Comparison of ENCODE assay signal across 8 cellular contexts in the genomic region with DNA sequence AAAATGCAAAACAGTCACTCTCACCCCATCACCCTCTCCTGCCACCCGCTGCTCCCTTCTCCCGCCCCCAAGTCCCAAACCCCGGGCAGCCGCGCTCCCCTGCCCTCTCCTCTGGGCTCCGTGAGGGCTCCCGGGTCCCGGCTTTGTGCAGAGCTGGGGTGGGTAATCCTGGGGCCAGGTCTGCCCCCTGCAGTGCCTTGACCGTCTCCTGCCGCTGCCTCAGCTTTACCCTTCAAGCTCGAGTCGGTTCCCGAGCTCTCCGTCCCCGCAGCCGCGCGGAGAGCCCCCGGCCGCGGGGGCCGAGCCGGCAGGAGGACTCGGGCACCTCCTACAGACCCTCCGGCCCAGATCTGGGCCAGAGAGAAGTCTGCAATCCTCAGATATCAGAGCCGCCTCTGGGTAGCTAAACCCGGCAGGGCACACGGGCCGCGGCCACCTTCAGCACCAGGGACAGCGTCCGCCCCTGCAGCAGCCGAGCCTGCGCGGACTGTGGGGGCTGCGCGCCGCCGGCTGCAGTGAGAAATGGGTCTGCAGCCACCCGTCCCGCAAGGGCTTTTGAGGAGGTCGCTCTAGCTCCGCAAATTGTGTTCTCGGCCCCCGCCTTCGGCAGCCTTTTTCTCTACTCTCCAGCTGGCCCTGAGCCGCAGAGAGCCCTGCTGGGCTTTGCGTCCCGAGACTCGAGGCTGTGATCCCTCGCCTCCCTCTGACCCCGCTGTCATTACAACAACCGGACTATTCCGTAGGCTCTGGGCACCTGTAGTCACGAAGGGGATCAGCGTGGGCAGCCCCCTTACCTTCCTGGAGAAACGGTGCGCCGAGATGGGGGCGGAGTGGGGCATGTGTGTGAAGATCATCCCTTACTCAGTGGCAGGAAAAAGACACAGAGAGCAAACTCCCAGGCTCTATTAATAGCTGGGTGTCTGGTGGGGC. TPM values are rescaled to one million over a fixed set of nuclear protein-coding genes. Genes with fewer than 3 reads are reported as not detected.
DNase-seq lines count a peak whose midpoint lies in the region; ATAC-seq, FAIRE-seq and TF ChIP-seq lines count a peak whose summit lies in the region.

No MANE protein-coding gene starts in this region.

- no peaks in the 10 kb centered on the region for H3K79me2 ChIP-seq in astrocyte (ENCODE audit: insufficient read depth, low read length)

- no peak overlapping the region for H3K27ac Mint-ChIP-seq in astrocyte (ENCODE audit: unreplicated experiment)

- no peak overlapping the region for H2AFZ ChIP-seq in astrocyte (ENCODE audit: low read depth, low read length)

- no peaks in the 10 kb centered on the region for H3K4me1 ChIP-seq in astrocyte (ENCODE audit: insufficient read depth, low read length)
- H3K4me1 ChIP-seq in iPS-18a (ENCODE audit: control insufficient read depth, low read depth, low read length), result peaks cover 26% of the 10 kb centered on the region
- peaks cover 3% of the 10 kb centered on the region for H3K4me1 ChIP-seq in skeletal muscle satellite cell (ENCODE audit: control insufficient read depth, insufficient read depth, low read length)
- peaks cover 0 to 29% (median 16%) of the 10 kb centered on the region in 6 donors for H3K4me1 ChIP-seq in spleen

- H3K36me3 ChIP-seq in astrocyte (ENCODE audit: insufficient read depth, low read length), result no peaks in the 10 kb centered on the region
- H3K36me3 ChIP-seq in iPS-18a (ENCODE audit: control insufficient read depth, low read depth, low read length), result no peaks in the 10 kb centered on the region
- H3K36me3 ChIP-seq in skeletal muscle satellite cell (ENCODE audit: insufficient read depth, low read length), result no peaks in the 10 kb centered on the region
- H3K36me3 ChIP-seq in spleen, result no peaks in the 10 kb centered on the region

- DNase-seq in NCI-H82 (lab: John Stamatoyannopoulos, UW), result peak; percentile 67
- DNase-seq in NCI-H82 treated with DMSO at 0.1 percent for 48 hours (lab: John Stamatoyannopoulos, UW; ENCODE audit: unreplicated experiment), result no peak
- peak; percentile 42 for DNase-seq in SK-MEL-5 (ENCODE audit: low read depth, low spot score)
- DNase-seq in astrocyte (ENCODE audit: low read depth), result peak; percentile 26
- no peak for DNase-seq in spleen

- H3K4me2 ChIP-seq in astrocyte (ENCODE audit: low read length) (peak overlapping the region; percentile 78), skeletal muscle satellite cell (ENCODE audit: low read length) (peak overlapping the region; percentile 52)

- H3K9ac ChIP-seq in astrocyte (ENCODE audit: low read length) (no peak overlapping the region), iPS-18a (ENCODE audit: low read length) (no peak overlapping the region), skeletal muscle satellite cell (ENCODE audit: low read depth, low read length) (no peak overlapping the region)

- WGBS in spleen, 5 donors, result 2 to 7% (median 3%) methylated on average over 20 to 60 of the region's 60 CpGs

- TF ChIP-seq POLR2A in spleen (IDR thresholded peaks at IDR 0.05), result no peak

- peaks cover 76% of the 10 kb centered on the region for H3K27me3 Mint-ChIP-seq in astrocyte (ENCODE audit: low read depth, unreplicated experiment)

- no peaks in the 10 kb centered on the region for H3K36me3 Mint-ChIP-seq in astrocyte (ENCODE audit: low read depth, unreplicated experiment)

- peak overlapping the region; percentile 78 for H3K4me3 Mint-ChIP-seq in astrocyte (ENCODE audit: unreplicated experiment)

- H3K27ac ChIP-seq in astrocyte (ENCODE audit: low read depth, low read length) (no peak overlapping the region), iPS-18a (ENCODE audit: low read length) (no peak overlapping the region), spleen (no peak overlapping the region)

- no peaks in the 10 kb centered on the region for H3K9me3 Mint-ChIP-seq in astrocyte (ENCODE audit: unreplicated experiment)

- H3K4me1 Mint-ChIP-seq in astrocyte (ENCODE audit: low read depth, unreplicated experiment), result peaks cover 4% of the 10 kb centered on the region

- no peak for ATAC-seq in GM18868 (IDR thresholded peaks at IDR 0.05; ENCODE audit: unreplicated experiment)

- H3K4me3 ChIP-seq in astrocyte (ENCODE audit: insufficient read depth, low read depth, low read length) (no peak overlapping the region), iPS-18a (ENCODE audit: low read length) (peak overlapping the region; percentile 68), skeletal muscle satellite cell (ENCODE audit: low read length) (no peak overlapping the region), spleen (peak overlapping the region in 1 of 8 donors; percentile 15)

- no peaks in the 10 kb centered on the region for H4K20me1 ChIP-seq in astrocyte (ENCODE audit: insufficient read depth, low read length)

- no peaks in the 10 kb centered on the region for H3K9me3 ChIP-seq in astrocyte (ENCODE audit: insufficient read depth, low read depth, low read length)
- H3K9me3 ChIP-seq in iPS-18a (ENCODE audit: control insufficient read depth, low read depth, low read length), result no peaks in the 10 kb centered on the region
- H3K9me3 ChIP-seq in skeletal muscle satellite cell (replicated peaks; ENCODE audit: low read length), result no peaks in the 10 kb centered on the region
- no peaks in the 10 kb centered on the region for H3K9me3 ChIP-seq in spleen

- peaks cover 73% of the 10 kb centered on the region for H3K27me3 ChIP-seq in astrocyte (ENCODE audit: insufficient read depth, low read length)
- peaks cover 96% of the 10 kb centered on the region for H3K27me3 ChIP-seq in iPS-18a (ENCODE audit: control insufficient read depth, insufficient read depth, low read length)
- H3K27me3 ChIP-seq in skeletal muscle satellite cell (ENCODE audit: control insufficient read depth, insufficient read depth, low read length), result peaks cover 84% of the 10 kb centered on the region
- peaks cover 8 to 99% (median 65%) of the 10 kb centered on the region in 7 donors for H3K27me3 ChIP-seq in spleen (replicated peaks in 1 of 7)

- intact Hi-C loops in spleen (cut with DNase I; ENCODE audit: low total_unique reads), result no loop called here

- in situ Hi-C loops in SK-MEL-5 (cut with HindIII; ENCODE audit: low pct_unique_long_range_greater_than_20kb, low sequenced_read_pairs), result no loop called here

- no peak for FAIRE-seq in astrocyte (lab: Jason Lieb, UNC)

- TF ChIP-seq CTCF in astrocyte (IDR thresholded peaks at IDR 0.05; ENCODE audit: insufficient read depth, low read depth, low read length) (no peak), spleen (IDR thresholded peaks at IDR 0.05 in 8 of 11, conservative IDR thresholded peaks at IDR 0.05 in 3 of 11) (no peak)

RNA-seq across cellular contexts. Expression of gene PRMT8, which starts 1.2 kb away (rescaled TPM):
- not detected in 2 replicates for total RNA-seq in SK-MEL-5 (2014; rRNA removed; shearing (Covaris generic))
- polyA plus RNA-seq in SK-MEL-5 (2015; cell fraction: cytosol; rRNA removed), result not detected in 2 replicates
- 0.16 TPM in 1 of 2 replicates, not detected in the other for polyA plus RNA-seq in SK-MEL-5 (2015; cell fraction: nucleus; rRNA removed)
- total RNA-seq in astrocyte (0.09 and 0.24 TPM in 2 replicates), spleen (not detected)
- not detected in 2 replicates for total RNA-seq in skeletal muscle satellite cell (2012; rRNA removed)
- not detected for polyA plus RNA-seq in spleen

Comparison
In these comparisons a context has a peak if more than half of its experiments do, and no peak if none do; other contexts are left out.
1. DNase-seq: peak in NCI-H82 (single experiment), SK-MEL-5 (single experiment) and astrocyte (single experiment); none in NCI-H82 treated with DMSO at 0.1 percent for 48 hours (single experiment) and spleen (single experiment).